Comparison of ENCODE assay signal across 1 cellular context in genomic region chr15:65805019-65805738, GRCh38.
TF ChIP-seq lines count a peak whose summit lies in the region.

No MANE protein-coding gene starts in this region.

TF ChIP-seq in HEK293, 187 proteins besides CTCF, POLR2A, EP300 and RAD21 (continued from another document):
- TF ChIP-seq, protein P1, sequence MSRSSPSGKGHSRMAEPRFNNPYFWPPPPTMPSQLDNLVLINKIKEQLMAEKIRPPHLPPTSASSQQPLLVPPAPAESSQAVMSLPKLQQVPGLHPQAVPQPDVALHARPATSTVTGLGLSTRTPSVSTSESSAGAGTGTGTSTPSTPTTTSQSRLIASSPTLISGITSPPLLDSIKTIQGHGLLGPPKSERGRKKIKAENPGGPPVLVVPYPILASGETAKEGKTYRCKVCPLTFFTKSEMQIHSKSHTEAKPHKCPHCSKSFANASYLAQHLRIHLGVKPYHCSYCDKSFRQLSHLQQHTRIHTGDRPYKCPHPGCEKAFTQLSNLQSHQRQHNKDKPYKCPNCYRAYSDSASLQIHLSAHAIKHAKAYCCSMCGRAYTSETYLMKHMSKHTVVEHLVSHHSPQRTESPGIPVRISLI (tag by site-specific recombination; IDR thresholded peaks at IDR 0.05), result 0 out of 2 replicates have a peak, but pooled peaks have one; percentile 15
- TF ChIP-seq ZNF335 (tag by site-specific recombination; conservative IDR thresholded peaks at IDR 0.05) (peak; percentile 46), PRDM6 (tag by site-specific recombination; IDR thresholded peaks at IDR 0.05) (peak; percentile 78), IKZF3 (tag by site-specific recombination; IDR thresholded peaks at IDR 0.05) (0 out of 2 replicates have a peak, but pooled peaks have one; percentile 37), TCF7L2 (IDR thresholded peaks at IDR 0.05; ENCODE audit: borderline replicate concordance, low read depth, low read length) (no peak), ZBTB44 (tag by site-specific recombination; IDR thresholded peaks at IDR 0.05) (0 out of 2 replicates have a peak, but pooled peaks have one; percentile 4), ZNF660 (tag by site-specific recombination; IDR thresholded peaks at IDR 0.05) (0 out of 2 replicates have a peak, but pooled peaks have one; percentile 59)
